ENCODE assay signal across 33 cellular contexts in genomic region chr7:5502726-5503243, GRCh38.
"Had no signal": no experiment of that assay in that cellular context is flagged by ENCODE, and none has a peak within 500 bp of the region (broad histone marks: within the 10 kb centered on the region; RNA-seq: fewer than 3 reads in every experiment).

No MANE protein-coding gene starts in this region.

- H3K27me3 ChIP-seq: dorsolateral prefrontal cortex, pancreas, suprapubic skin, tibial artery, upper lobe of right lung had no signal

- H3K4me1 Mint-ChIP-seq: activated T-helper 17 cell treated with anti-CD3 and anti-CD28 coated beads, Interleukin-2, amount 50 U/mL, for 72 hours; mesothelial cell of epicardium; WTC11 had no signal

- H3K27ac ChIP-seq: dorsolateral prefrontal cortex, pancreas, prostate gland, skin epidermis, suprapubic skin, tibial artery, upper lobe of right lung had no signal

- ATAC-seq: activated CD8-positive, alpha-beta T cell treated with anti-CD3 and anti-CD28 coated beads for 36 hours; activated T-cell treated with anti-CD3 and anti-CD28 coated beads, Interleukin-2, amount 50 U/mL, for 4 hours; activated T-helper 17 cell treated with anti-CD3 and anti-CD28 coated beads, Interleukin-2, amount 50 U/mL, for 72 hours; left colon; pancreas; sciatic nerve; upper lobe of right lung; WTC11 had no signal

- H3K9me3 Mint-ChIP-seq: activated CD4-positive, alpha-beta T cell treated with anti-CD3 and anti-CD28 coated beads, Interleukin-2, amount 10 ng/mL, durations not matched to agents 7 days and 5 days; activated CD8-positive, alpha-beta T cell treated with anti-CD3 and anti-CD28 coated beads for 36 hours; activated T-cell treated with anti-CD3 and anti-CD28 coated beads, Interleukin-2, amount 50 U/mL, for 4 hours; activated T-helper 17 cell treated with anti-CD3 and anti-CD28 coated beads, Interleukin-2, amount 50 U/mL, for 72 hours; immature natural killer cell; mesothelial cell of epicardium; naive B cell; neural crest cell had no signal

- H3K36me3 Mint-ChIP-seq: naive B cell had no signal

- H3K27me3 Mint-ChIP-seq: activated CD4-positive, alpha-beta T cell treated with anti-CD3 and anti-CD28 coated beads, Interleukin-2, amount 10 ng/mL, durations not matched to agents 7 days and 5 days; activated CD8-positive, alpha-beta T cell treated with anti-CD3 and anti-CD28 coated beads for 36 hours; activated T-helper 17 cell treated with anti-CD3 and anti-CD28 coated beads, Interleukin-2, amount 50 U/mL, for 72 hours; naive B cell had no signal

- H3K4me3 Mint-ChIP-seq: activated CD4-positive, alpha-beta T cell treated with anti-CD3 and anti-CD28 coated beads, Interleukin-2, amount 10 ng/mL, durations not matched to agents 7 days and 5 days; activated CD8-positive, alpha-beta T cell treated with anti-CD3 and anti-CD28 coated beads for 36 hours; activated T-cell treated with anti-CD3 and anti-CD28 coated beads, Interleukin-2, amount 50 U/mL, for 4 hours; activated T-helper 17 cell treated with anti-CD3 and anti-CD28 coated beads, Interleukin-2, amount 50 U/mL, for 72 hours; immature natural killer cell; mesothelial cell of epicardium; naive B cell; neural crest cell; WTC11 had no signal

- H3K9me3 ChIP-seq: pancreas, prostate gland, suprapubic skin, tibial artery, upper lobe of right lung had no signal

- H3K4me1 ChIP-seq: pancreas, prostate gland, suprapubic skin, tibial artery, upper lobe of right lung had no signal

- H3K4me3 ChIP-seq: dorsolateral prefrontal cortex, pancreas, prostate gland, skin epidermis, suprapubic skin, tibial artery, upper lobe of right lung had no signal

- H3K27ac Mint-ChIP-seq: activated CD4-positive, alpha-beta T cell treated with anti-CD3 and anti-CD28 coated beads, Interleukin-2, amount 10 ng/mL, durations not matched to agents 7 days and 5 days; activated CD8-positive, alpha-beta T cell treated with anti-CD3 and anti-CD28 coated beads for 36 hours; activated T-helper 17 cell treated with anti-CD3 and anti-CD28 coated beads, Interleukin-2, amount 50 U/mL, for 72 hours; mesothelial cell of epicardium; WTC11 had no signal

- DNase-seq: activated CD4-positive, alpha-beta T cell treated with anti-CD3 and anti-CD28 coated beads for 1 hour; activated CD4-positive, alpha-beta T cell treated with anti-CD3 and anti-CD28 coated beads, Interleukin-2, amount 10 ng/mL, durations not matched to agents 7 days and 5 days; activated CD8-positive, alpha-beta T cell treated with anti-CD3 and anti-CD28 coated beads for 36 hours; activated gamma-delta T cell treated with Interleukin-2 at 50 U/mL for 16 hours; activated naive CD4-positive, alpha-beta T cell treated with anti-CD3 and anti-CD28 coated beads, Interleukin-2, amount 50 U/mL, for 16 hours; activated T-cell treated with anti-CD3 and anti-CD28 coated beads, Interleukin-2, amount 50 U/mL, for 4 hours; amygdala; dorsolateral prefrontal cortex; effector memory CD4-positive, alpha-beta T cell; foreskin fibroblast; head of caudate nucleus; hypothalamus; immature natural killer cell; kidney; left colon; naive B cell; nucleus accumbens; pancreas; retina; stimulated activated CD4-positive, alpha-beta T cell treated with anti-CD3 and anti-CD28 coated beads, Interleukin-4, amount 100 ng/mL, for 4 hours; stimulated activated CD8-positive, alpha-beta memory T cell treated with anti-CD3 and anti-CD28 coated beads, Interleukin-4, amount 100 ng/mL, for 48 hours; stimulated activated naive CD4-positive, alpha-beta T cell; T-helper 2 cell; tibial artery; upper lobe of right lung had no signal
